In genomic region chr10:34232481-34232880, GRCh38 we compare ENCODE assay signal across 29 cellular contexts.
"Had no signal": no experiment of that assay in that cellular context is flagged by ENCODE, and none has a peak within 500 bp of the region (broad histone marks: within the 10 kb centered on the region; RNA-seq: fewer than 3 reads in every experiment).

No MANE protein-coding gene starts in this region.

- DNase-seq: activated B cell treated with CpG ODN at 0.5 μM for 24 hours; activated CD4-positive, alpha-beta T cell treated with anti-CD3 and anti-CD28 coated beads for 48 hours; activated CD4-positive, alpha-beta T cell treated with anti-CD3 and anti-CD28 coated beads, Interleukin-2, amount 50 U/mL, for 1 hour; activated CD4-positive, alpha-beta T cell treated with anti-CD3 and anti-CD28 coated beads, Interleukin-2, amount 50 U/mL, for 48 hours; activated CD8-positive, alpha-beta memory T cell treated with anti-CD3 and anti-CD28 coated beads for 24 hours; activated CD8-positive, alpha-beta T cell treated with anti-CD3 and anti-CD28 coated beads for 36 hours; activated effector memory CD4-positive, alpha-beta T cell treated with Interleukin-2 at 50 U/mL for 16 hours; activated gamma-delta T cell treated with Interleukin-2 at 50 U/mL for 16 hours; activated naive CD4-positive, alpha-beta T cell treated with anti-CD3 and anti-CD28 coated beads, Interleukin-2, amount 50 U/mL, for 16 hours; activated naive CD4-positive, alpha-beta T cell treated with Interleukin-2 at 50 U/mL for 16 hours; activated T-cell treated with anti-CD3 and anti-CD28 coated beads, Interleukin-2, amount 50 U/mL, for 4 hours; amniotic stem cell; anterior cingulate cortex; brain microvascular endothelial cell; dorsolateral prefrontal cortex; effector memory CD4-positive, alpha-beta T cell; endodermal cell; foreskin fibroblast; T-helper 1 cell; T-helper 17 cell; T1000; WERI-Rb-1 had no signal

- H3K4me3 ChIP-seq: coronary artery, dorsolateral prefrontal cortex had no signal

- H3K36me3 ChIP-seq: brain microvascular endothelial cell, WERI-Rb-1 had no signal

- H3K27me3 ChIP-seq: brain microvascular endothelial cell had no signal

- H3K27ac ChIP-seq: brain microvascular endothelial cell, coronary artery, dorsolateral prefrontal cortex, WERI-Rb-1 had no signal

- ATAC-seq: activated CD4-positive, CD25-positive, alpha-beta regulatory T cell treated with anti-CD3 and anti-CD28 coated beads, Interleukin-2, amount 50 U/mL, for 24 hours; activated CD8-positive, alpha-beta T cell treated with anti-CD3 and anti-CD28 coated beads for 36 hours; activated T-cell treated with anti-CD3 and anti-CD28 coated beads, Interleukin-2, amount 50 U/mL, for 4 hours; activated T-helper 17 cell treated with anti-CD3 and anti-CD28 coated beads, Interleukin-2, amount 50 U/mL, for 72 hours; esophagus mucosa; T-helper 17 cell had no signal

- FAIRE-seq: astrocyte, bronchial epithelial cell, frontal cortex had no signal
